Comparison of ENCODE assay signal across 16 cellular contexts in genomic region chr19:49912965-49913685, GRCh38. TPM values are rescaled to one million over a fixed set of nuclear protein-coding genes. Genes with fewer than 3 reads are reported as not detected.
DNase-seq lines count a peak whose midpoint lies in the region; FAIRE-seq and TF ChIP-seq lines count a peak whose summit lies in the region.
"Had no signal": no experiment of that assay in that cellular context is flagged by ENCODE, and none has a peak within 500 bp of the region (broad histone marks: within the 10 kb centered on the region; RNA-seq: fewer than 3 reads in every experiment).

No MANE protein-coding gene starts in this region.

- CTCF ChIA-PET in A673 (lab: Charles Lee) = interaction anchor here (0.6 kb wide), 1 partner anchor 17 kb away, joined by 3 read pairs; no protein-coding TSS in a partner anchor

- H3K4me1 ChIP-seq in A673 (ENCODE audit: insufficient read depth, low read length, poor library complexity, severe bottlenecking) (no peaks in the 10 kb centered on the region), small intestine (ENCODE audit: control insufficient read depth in 2 of 2, insufficient read depth in 1 of 2, low read depth in 1 of 2, low read length in 1 of 2) (no peaks in the 10 kb centered on the region)

- H3K27ac ChIP-seq in A673 (ENCODE audit: low read depth, low read length, poor library complexity, severe bottlenecking) (no peak overlapping the region), small intestine (ENCODE audit: low read depth in 1 of 2, low read length in 1 of 2) (no peak overlapping the region)
- H3K27ac ChIP-seq: C4-2B, HL-60 had no signal

- H3K4me3 Mint-ChIP-seq in activated naive CD8-positive, alpha-beta T cell = peak overlapping the region; percentile 68
- no peak overlapping the region for H3K4me3 Mint-ChIP-seq in mesothelial cell of epicardium

- peaks cover 48% of the 10 kb centered on the region for H3K36me3 ChIP-seq in A673 (ENCODE audit: insufficient read depth, low read length, poor library complexity, severe bottlenecking)
- H3K36me3 ChIP-seq in small intestine (ENCODE audit: control insufficient read depth in 2 of 2, insufficient read depth in 2 of 2, low read length in 2 of 2) = peaks cover 6 to 8% of the 10 kb centered on the region in 2 donors

- no peak overlapping the region for H3K4me3 ChIP-seq in A673 (ENCODE audit: low read depth, low read length, poor library complexity, severe bottlenecking)
- H3K4me3 ChIP-seq in GM12865 (ENCODE audit: low read depth, low read length) = no peak overlapping the region
- H3K4me3 ChIP-seq in small intestine (ENCODE audit: low read depth in 1 of 2, low read length in 2 of 2) = no peak overlapping the region
- H3K4me3 ChIP-seq: lung had no signal

- 82 to 93% (median 90%) methylated on average over 20 to 21 of the region's 21 CpGs for WGBS in small intestine, 3 donors

- H3K27me3 ChIP-seq in A673 (replicated peaks; ENCODE audit: insufficient read depth, low read depth, low read length, poor library complexity) (no peaks in the 10 kb centered on the region), small intestine (ENCODE audit: control insufficient read depth in 2 of 2, insufficient read depth in 2 of 2, low read length in 2 of 2) (no peaks in the 10 kb centered on the region)

- no peaks in the 10 kb centered on the region for H3K27me3 Mint-ChIP-seq in activated naive CD8-positive, alpha-beta T cell
- H3K27me3 Mint-ChIP-seq in mesothelial cell of epicardium (ENCODE audit: low read depth) = no peaks in the 10 kb centered on the region

- DNase-seq in A673 (ENCODE audit: low spot score) (no peak), GM12865 (ENCODE audit: low read depth) (peak; percentile 63), mesothelial cell of epicardium (ENCODE audit: low spot score in 2 of 2, unreplicated experiment in 2 of 2) (no peak), 8988T (no peak), small intestine (no peak), cortex of kidney (lab: John Stamatoyannopoulos, UW) (no peak)
- no peak for DNase-seq in stimulated activated CD4-positive, alpha-beta T cell treated with anti-CD3 and anti-CD28 coated beads, Interleukin-12 subunit alpha, Interleukin-12 subunit beta, amount 100 ng/mL, for 4 hours
- DNase-seq: activated CD4-positive, CD25-positive, alpha-beta regulatory T cell; effector memory CD4-positive, alpha-beta T cell; Right ventricle myocardium superior; trophoblast cell had no signal

- no TSS peak for BruUV-seq in A673 (replicated peaks; lab: Mats Ljungman, UMichigan)

- H3K9me3 ChIP-seq in A673 (ENCODE audit: low read depth, low read length, poor library complexity, severe bottlenecking) (no peaks in the 10 kb centered on the region), small intestine (ENCODE audit: control insufficient read depth, low read depth) (no peaks in the 10 kb centered on the region)

- FAIRE-seq in small intestine (lab: Jason Lieb, UNC) = no peak

- H3K4me1 Mint-ChIP-seq in activated naive CD8-positive, alpha-beta T cell (ENCODE audit: low read depth) = peaks cover 37% of the 10 kb centered on the region
- H3K4me1 Mint-ChIP-seq in mesothelial cell of epicardium = peaks cover 2% of the 10 kb centered on the region

- peaks cover 5% of the 10 kb centered on the region for H3K36me3 Mint-ChIP-seq in activated naive CD8-positive, alpha-beta T cell
- H3K36me3 Mint-ChIP-seq in mesothelial cell of epicardium = peaks cover 48% of the 10 kb centered on the region

- peak; percentile 50 for TF ChIP-seq CTCF in A673 (conservative IDR thresholded peaks at IDR 0.05; ENCODE audit: low read depth, low read length)
- peak; percentile 47 for TF ChIP-seq CTCF in GM12865 (IDR thresholded peaks at IDR 0.05; ENCODE audit: insufficient read depth, low read depth, low read length, missing control alignments)
- TF ChIP-seq CTCF in mesothelial cell of epicardium (IDR thresholded peaks at IDR 0.05; ENCODE audit: unreplicated experiment) = no peak

- POLR2A ChIA-PET in A673 (lab: Charles Lee; ENCODE audit: low non-redundant PET) = interaction anchor here (0.5 kb wide), 1 partner anchor 11 kb away, joined by 3 read pairs; no protein-coding TSS in a partner anchor

- H3K27ac Mint-ChIP-seq in activated naive CD8-positive, alpha-beta T cell = peak overlapping the region; percentile 93
- H3K27ac Mint-ChIP-seq in mesothelial cell of epicardium = peak overlapping the region; percentile 4

- intact Hi-C loops in A673 (cut with micrococcal nuclease; ENCODE audit: unreplicated experiment) = no loop called here

- no peaks in the 10 kb centered on the region for H3K9me3 Mint-ChIP-seq in activated naive CD8-positive, alpha-beta T cell (ENCODE audit: low read depth)
- peaks cover 7% of the 10 kb centered on the region for H3K9me3 Mint-ChIP-seq in mesothelial cell of epicardium

RNA-seq across cellular contexts. Expression of gene ATF5, which starts 15.9 kb away (rescaled TPM):
- total RNA-seq in A673 (2021) (302 and 322 TPM in 2 replicates), mesothelial cell of epicardium (21.7 to 22.7 TPM (median 22.1 TPM) in 3 replicates)
- 10 to 100 TPM; 40.2 to 51.7 (median 44.3) TPM for polyA plus RNA-seq in small intestine

RNA-seq across cellular contexts. Expression of gene NUP62, which starts 16.2 kb away (rescaled TPM):
- total RNA-seq in A673 (2021) (98.5 and 100 TPM in 2 replicates), mesothelial cell of epicardium (67.6 to 78.9 TPM (median 71.8 TPM) in 3 replicates)
- 10 to 100 TPM; 20.5 to 31.6 (median 24.2) TPM for polyA plus RNA-seq in small intestine

RNA-seq across cellular contexts. Expression of gene IL4I1, which starts 16.4 kb away (rescaled TPM):
- 1.3 TPM in 2 replicates for total RNA-seq in A673 (2021)
- 1.3 to 1.7 TPM (median 1.6 TPM) in 3 replicates for total RNA-seq in mesothelial cell of epicardium
- polyA plus RNA-seq in small intestine = 1 to 10 TPM in 2 of 3 donors, not detected in 1; 1.0 to 1.3 TPM
- total RNA-seq: NCI-H460, Right ventricle myocardium superior had no signal

RNA-seq across cellular contexts. Expression of gene TBC1D17, which starts 35.6 kb away (rescaled TPM):
- total RNA-seq in A673 (2021) (35.1 and 40.0 TPM in 2 replicates), mesothelial cell of epicardium (46.8 to 53.7 TPM (median 49.7 TPM) in 3 replicates)
- polyA plus RNA-seq in small intestine = 10 to 100 TPM; 23.6 to 52.6 (median 36.2) TPM

RNA-seq across cellular contexts. Expression of gene AKT1S1, which starts 36.0 kb away (rescaled TPM):
- total RNA-seq in A673 (2021) = 80.3 and 81.5 TPM in 2 replicates
- 41.8 to 45.3 TPM (median 42.5 TPM) in 3 replicates for total RNA-seq in mesothelial cell of epicardium
- 10 to 100 TPM; 30.6 to 54.9 (median 35.1) TPM for polyA plus RNA-seq in small intestine

Comparison
In these comparisons a context has a peak if more than half of its experiments do, and no peak if none do; other contexts are left out.
1. RNA of gene ATF5, which starts 15.9 kb away (total RNA-seq): 302 to 322 TPM in A673; 21.7 to 22.7 TPM in mesothelial cell of epicardium; every median in the first group is over 10 times any median in the second.